In the genomic region with DNA sequence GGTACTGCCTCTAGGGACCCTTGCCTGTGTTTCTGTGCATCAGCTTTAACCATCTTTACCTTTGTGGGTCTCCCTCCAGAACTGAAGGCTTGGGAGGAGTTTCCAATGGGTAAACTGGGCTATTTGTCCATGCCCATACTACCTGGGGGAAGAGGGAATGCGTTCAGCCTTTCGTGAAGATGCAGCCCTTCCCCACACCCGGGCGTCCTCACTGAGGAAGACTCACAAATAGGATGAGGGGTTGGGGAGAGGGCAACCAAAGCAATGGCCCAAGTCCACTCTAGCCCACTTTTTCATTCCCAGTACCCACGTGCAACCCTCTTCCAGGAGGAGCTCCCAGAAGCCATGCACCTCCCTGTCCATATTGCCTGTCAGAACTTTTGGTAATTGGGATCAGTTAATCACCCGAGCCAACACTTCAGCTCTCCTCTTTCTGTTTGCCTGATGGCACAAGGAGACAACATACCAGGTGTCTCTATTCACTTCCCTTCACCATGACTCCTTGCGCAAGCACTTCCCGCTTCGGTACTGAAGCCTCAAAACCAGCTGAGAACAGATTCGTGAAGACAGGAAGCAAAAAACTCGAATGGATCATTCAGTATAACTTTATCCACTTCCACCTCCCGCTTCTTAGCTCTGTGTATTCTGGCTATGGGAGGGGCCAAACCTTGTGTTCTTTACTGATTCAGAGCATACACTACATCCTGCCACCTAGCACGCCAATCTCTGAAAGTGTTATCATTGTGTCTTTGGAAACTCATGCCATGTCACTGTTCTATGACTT, we compare ENCODE assay signal across 14 cellular contexts.
A peak's percentile ranks its signal among the peaks of the same experiment; 100 is the strongest.
DNase-seq lines count a peak whose midpoint lies in the region; ATAC-seq, FAIRE-seq and TF ChIP-seq lines count a peak whose summit lies in the region.
"Had no signal": no experiment of that assay in that cellular context is flagged by ENCODE, and none has a peak within 500 bp of the region (broad histone marks: within the 10 kb centered on the region; RNA-seq: fewer than 3 reads in every experiment).

No MANE protein-coding gene starts in this region.

- H3K4me3 ChIP-seq in CD8-positive, alpha-beta T cell (ENCODE audit: low read depth, low read length): no peak overlapping the region
- no peak overlapping the region for H3K4me3 ChIP-seq in kidney (ENCODE audit: low read length in 2 of 2)
- H3K4me3 ChIP-seq in GM23248: no peak overlapping the region
- no peak overlapping the region for H3K4me3 ChIP-seq in HAP-1

- no peaks in the 10 kb centered on the region for H4K20me1 ChIP-seq in GM23248 (ENCODE audit: insufficient read depth)

- no peaks in the 10 kb centered on the region for H3K27me3 ChIP-seq in CD8-positive, alpha-beta T cell (ENCODE audit: insufficient read depth, low read length)
- H3K27me3 ChIP-seq in GM23248 (replicated peaks; ENCODE audit: insufficient read depth) (no peaks in the 10 kb centered on the region), HAP-1 (ENCODE audit: low read depth) (peaks cover 11% of the 10 kb centered on the region)

- no peak overlapping the region for H3K4me2 ChIP-seq in GM23248 (ENCODE audit: unreplicated experiment)

- H3K9ac ChIP-seq in kidney (ENCODE audit: low read length in 2 of 2): no peak overlapping the region
- H3K9ac ChIP-seq in GM23248: no peak overlapping the region

- POLR2A ChIA-PET in CD8-positive, alpha-beta T cell (lab: Charles Lee): no interaction called here
- POLR2A ChIA-PET in T-cell (lab: Charles Lee): no interaction called here

- CTCF ChIA-PET in CD8-positive, alpha-beta T cell (lab: Charles Lee): interaction anchor here (0.7 kb wide), 1 partner anchor 86 kb away, joined by 3 read pairs; no protein-coding TSS in a partner anchor
- CTCF ChIA-PET in T-cell (lab: Charles Lee): interaction anchor here in 1 of 2 donors (0.5 to 0.9 kb wide), 2 partner anchors 62 to 389 kb away, joined by 3 to 4 read pairs; partner anchors contain the start of gene ADA2

- no peaks in the 10 kb centered on the region for H3K9me2 ChIP-seq in GM23248 (ENCODE audit: insufficient read depth)

- 32 to 35% methylated on average over 13 of the region's 13 CpGs for WGBS in GM23248 (ENCODE audit: low coverage in 1 of 2, low lambda C conversion rate in 2 of 2, missing lambda C conversion rate in 2 of 2), 2 experiments

- no peaks in the 10 kb centered on the region for H3K36me3 Mint-ChIP-seq in CD8-positive, alpha-beta T cell
- no peaks in the 10 kb centered on the region for H3K36me3 Mint-ChIP-seq in T-cell

- no peak for TF ChIP-seq CTCF in CD8-positive, alpha-beta T cell (IDR thresholded peaks at IDR 0.05)
- no peak for TF ChIP-seq CTCF in kidney (IDR thresholded peaks at IDR 0.05; ENCODE audit: borderline replicate concordance, extremely low read depth, insufficient read depth)

- intact Hi-C loops in CD8-positive, alpha-beta T cell (cut with DNase I, micrococcal nuclease): no loop called here
- intact Hi-C loops in kidney (cut with DNase I): no loop called here

- no peak for FAIRE-seq in kidney (lab: Jason Lieb, UNC)
- FAIRE-seq: keratinocyte had no signal

- peaks cover 13% of the 10 kb centered on the region for H3K4me1 Mint-ChIP-seq in CD8-positive, alpha-beta T cell (ENCODE audit: low read depth)
- peaks cover 13 to 22% (median 19%) of the 10 kb centered on the region in 3 donors for H3K4me1 Mint-ChIP-seq in T-cell

- no peaks in the 10 kb centered on the region for H3K27me3 Mint-ChIP-seq in CD8-positive, alpha-beta T cell (ENCODE audit: low read depth)
- H3K27me3 Mint-ChIP-seq in T-cell: no peaks in the 10 kb centered on the region

- no peak overlapping the region for H2AFZ ChIP-seq in GM23248

- no peaks in the 10 kb centered on the region for H3K9me3 ChIP-seq in CD8-positive, alpha-beta T cell (ENCODE audit: low read length)
- H3K9me3 ChIP-seq in kidney (ENCODE audit: control insufficient read depth in 1 of 2, low read length in 2 of 2) (no peaks in the 10 kb centered on the region), GM23248 (ENCODE audit: low read depth) (no peaks in the 10 kb centered on the region), HAP-1 (no peaks in the 10 kb centered on the region)
- H3K9me3 ChIP-seq: neutrophil had no signal

- no peak overlapping the region for H3K27ac ChIP-seq in CD8-positive, alpha-beta T cell (ENCODE audit: low read depth, low read length)
- H3K27ac ChIP-seq in kidney (ENCODE audit: low read depth in 2 of 2, low read length in 2 of 2) (no peak overlapping the region), GM23248 (no peak overlapping the region)
- H3K27ac ChIP-seq: neutrophil had no signal

- H3K36me3 ChIP-seq in CD8-positive, alpha-beta T cell (ENCODE audit: insufficient read depth, low read length): no peaks in the 10 kb centered on the region
- H3K36me3 ChIP-seq in kidney (ENCODE audit: control insufficient read depth in 1 of 2, insufficient read depth in 2 of 2, low read length in 2 of 2) (no peaks in the 10 kb centered on the region), GM23248 (ENCODE audit: low read depth) (no peaks in the 10 kb centered on the region), HAP-1 (replicated peaks) (no peaks in the 10 kb centered on the region)
- H3K36me3 ChIP-seq: neutrophil had no signal

- no peak for ATAC-seq in CD8-positive, alpha-beta T cell
- ATAC-seq in GM19025 (IDR thresholded peaks at IDR 0.05; ENCODE audit: low read depth, unreplicated experiment) (peak; percentile 41), T-cell (replicated peaks in 1 of 4) (peak; percentile 52 to 85 (median 66))

- H3K79me2 ChIP-seq in GM23248 (ENCODE audit: insufficient read depth): no peaks in the 10 kb centered on the region

- peak overlapping the region; percentile 35 for H3K4me3 Mint-ChIP-seq in CD8-positive, alpha-beta T cell
- H3K4me3 Mint-ChIP-seq in T-cell: peak overlapping the region in 2 of 3 donors; percentile 32 to 58

- no peak for DNase-seq in CD8-positive, alpha-beta T cell
- DNase-seq in T-cell (peak in 9 of 34 experiments; percentile 1 to 39 (median 7)), kidney (peak; percentile 10), GM23248 (no peak), HAP-1 (ENCODE audit: low spot score in 2 of 2) (no peak), C1 segment of cervical spinal cord (lab: John Stamatoyannopoulos, UW) (no peak)
- no peak for DNase-seq in activated effector memory CD4-positive, alpha-beta T cell treated with Interleukin-2 at 50 U/mL for 16 hours
- DNase-seq: Calu3, cortex of kidney, foreskin fibroblast, NCI-H2081 had no signal

- no peaks in the 10 kb centered on the region for H3K9me3 Mint-ChIP-seq in CD8-positive, alpha-beta T cell
- H3K9me3 Mint-ChIP-seq in T-cell: no peaks in the 10 kb centered on the region

- H3K27ac Mint-ChIP-seq in CD8-positive, alpha-beta T cell: no peak overlapping the region
- peak overlapping the region; percentile 11 to 74 for H3K27ac Mint-ChIP-seq in T-cell

- in situ Hi-C loops in GM23248 (cut with MboI) (no loop called here), HAP-1 (cut with MboI; ENCODE audit: low sequenced_read_pairs) (no loop called here)

- H3K4me1 ChIP-seq in CD8-positive, alpha-beta T cell (ENCODE audit: insufficient read depth, low read length): peaks cover 15% of the 10 kb centered on the region
- H3K4me1 ChIP-seq in kidney (ENCODE audit: control insufficient read depth in 1 of 2, insufficient read depth in 1 of 2, low read depth in 1 of 2, low read length in 2 of 2) (no peaks in the 10 kb centered on the region), GM23248 (ENCODE audit: insufficient read depth) (no peaks in the 10 kb centered on the region), HAP-1 (no peaks in the 10 kb centered on the region)

- no peaks in the 10 kb centered on the region for H3F3A ChIP-seq in GM23248 (ENCODE audit: insufficient read depth)
